Comparison of ENCODE assay signal across 8 cellular contexts in genomic region chr3:129313983-129314756, GRCh38. TPM values are rescaled to one million over a fixed set of nuclear protein-coding genes. Genes with fewer than 3 reads are reported as not detected.
DNase-seq lines count a peak whose midpoint lies in the region; ATAC-seq and TF ChIP-seq lines count a peak whose summit lies in the region.

No MANE protein-coding gene starts in this region.

- peak; percentile 6 for DNase-seq in Caki2 (ENCODE audit: low read depth)
- no peak for DNase-seq in left lobe of liver (ENCODE audit: low spot score)
- DNase-seq in 8988T = no peak
- no peak for DNase-seq in NOMO-1 treated with dmso at 0.1 percent for 144 hours (lab: John Stamatoyannopoulos, UW; ENCODE audit: unreplicated experiment)

- no peaks in the 10 kb centered on the region for H3K79me2 ChIP-seq in KMS-11 (ENCODE audit: insufficient read depth, low read depth)

- no peaks in the 10 kb centered on the region for H3K36me3 ChIP-seq in KMS-11 (ENCODE audit: insufficient read depth)

- H3K9me3 Mint-ChIP-seq in brain = peaks cover 0 to 4% (median 0%) of the 10 kb centered on the region in 5 experiments

- H3K4me1 Mint-ChIP-seq in brain = peaks cover 27% of the 10 kb centered on the region

- no peak for TF ChIP-seq CTCF in KMS-11 (conservative IDR thresholded peaks at IDR 0.05; ENCODE audit: low read depth, low read length)
- no peak for TF ChIP-seq CTCF in brain (conservative IDR thresholded peaks at IDR 0.05)

- H3K27me3 Mint-ChIP-seq in brain = peaks cover 3% of the 10 kb centered on the region

- H3K4me3 ChIP-seq in KMS-11 (IDR thresholded peaks at IDR 0.05; ENCODE audit: insufficient read depth, low read depth, low read length) = no peak overlapping the region

- peak overlapping the region; percentile 93 for H3K9ac ChIP-seq in KMS-11

- in situ Hi-C loops in Caki2 (cut with HindIII; ENCODE audit: low pct_unique_long_range_greater_than_20kb, low sequenced_read_pairs) = no loop called here

- ATAC-seq in left lobe of liver = peak; percentile 27
- ATAC-seq in HG02610 (IDR thresholded peaks at IDR 0.05; ENCODE audit: unreplicated experiment) = no peak

- 0 out of 2 replicates have a peak overlapping the region, but pooled peaks have one; percentile 12 for H2AFZ ChIP-seq in KMS-11 (ENCODE audit: low read depth)

- H3K27ac Mint-ChIP-seq in brain = peak overlapping the region; percentile 57 to 91 (median 80)

- peaks cover 74% of the 10 kb centered on the region for H3K4me1 ChIP-seq in KMS-11 (ENCODE audit: low read depth, poor library complexity, severe bottlenecking)

- H3K27ac ChIP-seq in KMS-11 (peak overlapping the region; percentile 54; the same call in 1 of the 2 replicates), temporal lobe (ENCODE audit: low read depth, low read length) (peak overlapping the region; percentile 86)

- H4K20me1 ChIP-seq in KMS-11 (ENCODE audit: insufficient read depth) = no peaks in the 10 kb centered on the region

- peak overlapping the region; percentile 87 to 97 (median 95) for H3K4me3 Mint-ChIP-seq in brain

- no peaks in the 10 kb centered on the region for H3K27me3 ChIP-seq in KMS-11 (ENCODE audit: insufficient read depth, low read depth)

- no peaks in the 10 kb centered on the region for H3K36me3 Mint-ChIP-seq in brain

- H3K4me2 ChIP-seq in KMS-11 = peak overlapping the region; percentile 97

RNA-seq across cellular contexts. Expression of gene HMCES, which starts 35.5 kb away (rescaled TPM):
- total RNA-seq in Caki2 (2014; rRNA removed; shearing (Covaris generic); ENCODE audit: low replicate concordance) = 44.9 and 48.1 TPM in 2 replicates
- polyA plus RNA-seq in brain (ENCODE audit: insufficient read depth, low read depth, low replicate concordance) = 84.2 TPM
- total RNA-seq in left lobe of liver = 19.1 TPM
- total RNA-seq in temporal lobe = 21.4 TPM
